8 cellular contexts compared by ENCODE assay signal in the genomic region with DNA sequence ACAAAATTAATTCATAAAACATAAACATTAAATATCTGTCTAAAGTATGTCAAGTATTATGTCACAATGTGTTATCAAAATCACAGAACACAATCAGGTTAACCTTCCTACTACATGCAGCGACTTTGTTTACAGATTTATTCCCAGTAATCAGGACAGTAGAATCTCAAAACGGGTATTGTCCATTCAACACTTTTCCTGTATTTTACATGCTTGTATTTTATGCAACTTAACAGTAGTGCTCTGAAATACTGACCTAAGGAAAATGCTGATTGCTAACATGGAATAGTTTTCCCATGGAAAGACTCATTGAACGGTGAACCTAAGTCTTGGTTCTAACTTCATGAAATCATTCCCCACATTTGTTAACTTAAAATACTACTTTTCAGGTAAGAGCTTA. TPM values are rescaled to one million over a fixed set of nuclear protein-coding genes. Genes with fewer than 3 reads are reported as not detected.
A peak's percentile ranks its signal among the peaks of the same experiment; 100 is the strongest.
DNase-seq lines count a peak whose midpoint lies in the region; ATAC-seq and TF ChIP-seq lines count a peak whose summit lies in the region.

No MANE protein-coding gene starts in this region.

- no peaks in the 10 kb centered on the region for H3K9me3 Mint-ChIP-seq in WTC11

- peak overlapping the region; percentile 48 for H3K27ac Mint-ChIP-seq in WTC11

- H3K4me3 Mint-ChIP-seq in WTC11 = peak overlapping the region; percentile 100

- in situ Hi-C loops in HAP-1 (cut with MboI; ENCODE audit: low sequenced_read_pairs) = no loop called here

- H3K9me3 ChIP-seq in HAP-1 = no peaks in the 10 kb centered on the region
- H3K9me3 ChIP-seq in right cardiac atrium (ENCODE audit: control insufficient read depth, low read length) = no peaks in the 10 kb centered on the region

- peaks cover 29% of the 10 kb centered on the region for H3K4me1 ChIP-seq in HAP-1
- no peaks in the 10 kb centered on the region for H3K4me1 ChIP-seq in right cardiac atrium (ENCODE audit: control insufficient read depth, insufficient read depth, low read length)

- TF ChIP-seq CTCF in WTC11 (IDR thresholded peaks at IDR 0.05) = no peak

- ATAC-seq in WTC11 (no peak), right cardiac atrium (no peak), HG03135 (IDR thresholded peaks at IDR 0.05; ENCODE audit: unreplicated experiment) (no peak)

- intact Hi-C loops in right cardiac atrium (cut with DNase I) = loop anchor here in 1 of 4 donors (5.0 kb wide), 1 partner anchor 254 kb away; no protein-coding TSS in a partner anchor

- H3K27me3 ChIP-seq in HAP-1 (ENCODE audit: low read depth) = no peaks in the 10 kb centered on the region
- no peaks in the 10 kb centered on the region for H3K27me3 ChIP-seq in right cardiac atrium (ENCODE audit: control insufficient read depth, insufficient read depth)

- POLR2A ChIA-PET in WTC11 (lab: Charles Lee) = no interaction called here

- WGBS in right cardiac atrium = 2% methylated on average over 3 of the region's 3 CpGs

- H3K4me1 Mint-ChIP-seq in WTC11 = peaks cover 51% of the 10 kb centered on the region

- DNase-seq in HAP-1 (ENCODE audit: low spot score in 2 of 2) (no peak), WTC11 (ENCODE audit: low spot score) (no peak), right cardiac atrium (no peak), A172 (ENCODE audit: low spot score) (no peak), midbrain (lab: John Stamatoyannopoulos, UW) (no peak)
- no peak for DNase-seq in stimulated activated CD4-positive, alpha-beta T cell treated with anti-CD3 and anti-CD28 coated beads, Interleukin-4, amount 100 ng/mL, for 4 hours

- peaks cover 69% of the 10 kb centered on the region for H3K36me3 ChIP-seq in HAP-1 (replicated peaks)

- no peak overlapping the region for H3K27ac ChIP-seq in right cardiac atrium (ENCODE audit: low read length)
- H3K27ac ChIP-seq in skin epidermis = peak overlapping the region in 5 of 21 experiments; percentile 8 to 98 (median 94)

- CTCF ChIA-PET in WTC11 (lab: Charles Lee) = no interaction called here

- H3K27me3 Mint-ChIP-seq in WTC11 (ENCODE audit: low read depth) = no peaks in the 10 kb centered on the region

- peak overlapping the region; percentile 86 for H3K4me3 ChIP-seq in HAP-1
- peak overlapping the region; percentile 58 for H3K4me3 ChIP-seq in right cardiac atrium (ENCODE audit: low read length)
- H3K4me3 ChIP-seq in skin epidermis = peak overlapping the region; percentile 68 to 91 (median 89)

- H3K36me3 Mint-ChIP-seq in WTC11 = peaks cover 68% of the 10 kb centered on the region

TF ChIP-seq in WTC11, 78 proteins besides CTCF, POLR2A, EP300 and RAD21 (continues in another document):
- TF ChIP-seq TP53 (CRISPR knock-in tag; IDR thresholded peaks at IDR 0.05) (no peak), MXD4 (CRISPR knock-in tag; IDR thresholded peaks at IDR 0.05; ENCODE audit: borderline replicate concordance) (no peak), ZNF232 (CRISPR knock-in tag; IDR thresholded peaks at IDR 0.05) (no peak), CREM (CRISPR knock-in tag; IDR thresholded peaks at IDR 0.05) (no peak), EMX1 (CRISPR knock-in tag; IDR thresholded peaks at IDR 0.05) (no peak), NR3C1 (CRISPR knock-in tag; conservative IDR thresholded peaks at IDR 0.05; ENCODE audit: low read depth) (no peak), ZNF138 (CRISPR knock-in tag; conservative IDR thresholded peaks at IDR 0.05) (no peak)
- TF ChIP-seq, protein P1, sequence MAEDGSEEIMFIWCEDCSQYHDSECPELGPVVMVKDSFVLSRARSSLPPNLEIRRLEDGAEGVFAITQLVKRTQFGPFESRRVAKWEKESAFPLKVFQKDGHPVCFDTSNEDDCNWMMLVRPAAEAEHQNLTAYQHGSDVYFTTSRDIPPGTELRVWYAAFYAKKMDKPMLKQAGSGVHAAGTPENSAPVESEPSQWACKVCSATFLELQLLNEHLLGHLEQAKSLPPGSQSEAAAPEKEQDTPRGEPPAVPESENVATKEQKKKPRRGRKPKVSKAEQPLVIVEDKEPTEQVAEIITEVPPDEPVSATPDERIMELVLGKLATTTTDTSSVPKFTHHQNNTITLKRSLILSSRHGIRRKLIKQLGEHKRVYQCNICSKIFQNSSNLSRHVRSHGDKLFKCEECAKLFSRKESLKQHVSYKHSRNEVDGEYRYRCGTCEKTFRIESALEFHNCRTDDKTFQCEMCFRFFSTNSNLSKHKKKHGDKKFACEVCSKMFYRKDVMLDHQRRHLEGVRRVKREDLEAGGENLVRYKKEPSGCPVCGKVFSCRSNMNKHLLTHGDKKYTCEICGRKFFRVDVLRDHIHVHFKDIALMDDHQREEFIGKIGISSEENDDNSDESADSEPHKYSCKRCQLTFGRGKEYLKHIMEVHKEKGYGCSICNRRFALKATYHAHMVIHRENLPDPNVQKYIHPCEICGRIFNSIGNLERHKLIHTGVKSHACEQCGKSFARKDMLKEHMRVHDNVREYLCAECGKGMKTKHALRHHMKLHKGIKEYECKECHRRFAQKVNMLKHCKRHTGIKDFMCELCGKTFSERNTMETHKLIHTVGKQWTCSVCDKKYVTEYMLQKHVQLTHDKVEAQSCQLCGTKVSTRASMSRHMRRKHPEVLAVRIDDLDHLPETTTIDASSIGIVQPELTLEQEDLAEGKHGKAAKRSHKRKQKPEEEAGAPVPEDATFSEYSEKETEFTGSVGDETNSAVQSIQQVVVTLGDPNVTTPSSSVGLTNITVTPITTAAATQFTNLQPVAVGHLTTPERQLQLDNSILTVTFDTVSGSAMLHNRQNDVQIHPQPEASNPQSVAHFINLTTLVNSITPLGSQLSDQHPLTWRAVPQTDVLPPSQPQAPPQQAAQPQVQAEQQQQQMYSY (CRISPR knock-in tag; IDR thresholded peaks at IDR 0.05) = no peak
- TF ChIP-seq, protein P2, sequence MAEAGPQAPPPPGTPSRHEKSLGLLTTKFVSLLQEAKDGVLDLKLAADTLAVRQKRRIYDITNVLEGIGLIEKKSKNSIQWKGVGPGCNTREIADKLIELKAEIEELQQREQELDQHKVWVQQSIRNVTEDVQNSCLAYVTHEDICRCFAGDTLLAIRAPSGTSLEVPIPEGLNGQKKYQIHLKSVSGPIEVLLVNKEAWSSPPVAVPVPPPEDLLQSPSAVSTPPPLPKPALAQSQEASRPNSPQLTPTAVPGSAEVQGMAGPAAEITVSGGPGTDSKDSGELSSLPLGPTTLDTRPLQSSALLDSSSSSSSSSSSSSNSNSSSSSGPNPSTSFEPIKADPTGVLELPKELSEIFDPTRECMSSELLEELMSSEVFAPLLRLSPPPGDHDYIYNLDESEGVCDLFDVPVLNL (CRISPR knock-in tag; IDR thresholded peaks at IDR 0.05; ENCODE audit: borderline replicate concordance, low read depth) = no peak
- TF ChIP-seq, protein P3, sequence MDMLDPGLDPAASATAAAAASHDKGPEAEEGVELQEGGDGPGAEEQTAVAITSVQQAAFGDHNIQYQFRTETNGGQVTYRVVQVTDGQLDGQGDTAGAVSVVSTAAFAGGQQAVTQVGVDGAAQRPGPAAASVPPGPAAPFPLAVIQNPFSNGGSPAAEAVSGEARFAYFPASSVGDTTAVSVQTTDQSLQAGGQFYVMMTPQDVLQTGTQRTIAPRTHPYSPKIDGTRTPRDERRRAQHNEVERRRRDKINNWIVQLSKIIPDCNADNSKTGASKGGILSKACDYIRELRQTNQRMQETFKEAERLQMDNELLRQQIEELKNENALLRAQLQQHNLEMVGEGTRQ (CRISPR knock-in tag; IDR thresholded peaks at IDR 0.05) = no peak
- TF ChIP-seq, protein P4, sequence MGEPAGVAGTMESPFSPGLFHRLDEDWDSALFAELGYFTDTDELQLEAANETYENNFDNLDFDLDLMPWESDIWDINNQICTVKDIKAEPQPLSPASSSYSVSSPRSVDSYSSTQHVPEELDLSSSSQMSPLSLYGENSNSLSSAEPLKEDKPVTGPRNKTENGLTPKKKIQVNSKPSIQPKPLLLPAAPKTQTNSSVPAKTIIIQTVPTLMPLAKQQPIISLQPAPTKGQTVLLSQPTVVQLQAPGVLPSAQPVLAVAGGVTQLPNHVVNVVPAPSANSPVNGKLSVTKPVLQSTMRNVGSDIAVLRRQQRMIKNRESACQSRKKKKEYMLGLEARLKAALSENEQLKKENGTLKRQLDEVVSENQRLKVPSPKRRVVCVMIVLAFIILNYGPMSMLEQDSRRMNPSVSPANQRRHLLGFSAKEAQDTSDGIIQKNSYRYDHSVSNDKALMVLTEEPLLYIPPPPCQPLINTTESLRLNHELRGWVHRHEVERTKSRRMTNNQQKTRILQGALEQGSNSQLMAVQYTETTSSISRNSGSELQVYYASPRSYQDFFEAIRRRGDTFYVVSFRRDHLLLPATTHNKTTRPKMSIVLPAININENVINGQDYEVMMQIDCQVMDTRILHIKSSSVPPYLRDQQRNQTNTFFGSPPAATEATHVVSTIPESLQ (CRISPR knock-in tag; IDR thresholded peaks at IDR 0.05) = no peak
- TF ChIP-seq, protein P5, sequence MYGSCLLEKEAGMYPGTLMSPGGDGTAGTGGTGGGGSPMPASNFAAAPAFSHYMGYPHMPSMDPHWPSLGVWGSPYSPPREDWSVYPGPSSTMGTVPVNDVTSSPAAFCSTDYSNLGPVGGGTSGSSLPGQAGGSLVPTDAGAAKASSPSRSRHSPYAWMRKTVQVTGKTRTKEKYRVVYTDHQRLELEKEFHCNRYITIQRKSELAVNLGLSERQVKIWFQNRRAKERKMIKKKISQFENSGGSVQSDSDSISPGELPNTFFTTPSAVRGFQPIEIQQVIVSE (CRISPR knock-in tag; IDR thresholded peaks at IDR 0.05; ENCODE audit: borderline replicate concordance) = no peak

RNA-seq across cellular contexts. Expression of a gene that starts 2.3 kb away (rescaled TPM):
- total RNA-seq in WTC11 (2021) (531 to 543 TPM (median 533 TPM) in 3 replicates), right cardiac atrium (100 to 1,000 TPM; 108 to 122 (median 114) TPM)
- polyA plus RNA-seq in right cardiac atrium = 77.0 TPM
- 269 and 369 TPM in 2 replicates for total RNA-seq in A172 (2014; rRNA removed; shearing (Covaris generic))
